In the genomic region with DNA sequence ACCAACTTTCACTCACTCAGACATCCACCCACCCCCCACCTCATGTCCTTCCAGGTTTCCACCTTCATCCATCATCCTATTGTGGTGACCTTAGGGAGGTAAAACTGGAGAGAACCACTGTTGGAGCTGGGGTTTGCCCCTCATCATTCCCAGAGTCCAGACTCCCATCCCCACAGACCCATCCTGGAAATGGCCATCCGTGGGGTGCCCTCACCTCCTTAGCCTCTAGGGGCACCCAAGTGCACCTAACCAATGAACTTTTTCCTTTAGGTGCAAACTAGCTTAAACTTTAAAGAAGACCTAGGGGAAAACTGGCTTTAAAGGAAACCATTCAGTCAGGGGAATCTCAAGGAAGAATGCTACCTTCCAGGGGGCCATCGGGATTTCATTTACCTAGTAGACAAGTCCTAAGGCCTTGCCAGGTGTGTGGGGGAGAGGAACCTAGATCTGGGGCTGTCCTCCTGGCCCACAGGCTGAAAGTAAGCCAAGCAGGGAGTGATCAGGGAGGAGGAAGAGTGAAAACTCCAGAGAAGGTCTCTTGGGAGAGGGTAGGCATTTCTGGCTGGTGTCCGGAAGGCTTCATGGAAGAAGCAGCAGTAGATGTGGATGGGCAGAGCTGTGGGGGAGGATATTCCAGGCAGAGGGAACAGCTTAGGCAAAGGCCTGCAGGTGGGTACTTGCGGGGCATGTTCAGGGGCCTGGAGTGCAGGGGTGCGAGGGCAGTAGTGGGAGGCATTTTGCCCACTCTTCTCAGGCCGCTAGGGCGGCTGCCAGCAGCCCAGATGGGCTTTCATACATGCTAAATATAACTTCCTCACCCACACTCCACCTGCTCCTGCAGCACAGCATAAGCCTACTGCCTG, we compare ENCODE assay signal across 10 cellular contexts. TPM values are rescaled to one million over a fixed set of nuclear protein-coding genes. Genes with fewer than 3 reads are reported as not detected.
A peak's percentile ranks its signal among the peaks of the same experiment; 100 is the strongest.
DNase-seq lines count a peak whose midpoint lies in the region; ATAC-seq and TF ChIP-seq lines count a peak whose summit lies in the region.
"Had no signal": no experiment of that assay in that cellular context is flagged by ENCODE, and none has a peak within 500 bp of the region (broad histone marks: within the 10 kb centered on the region; RNA-seq: fewer than 3 reads in every experiment).

No MANE protein-coding gene starts in this region.

- H3K27me3 Mint-ChIP-seq in progenitor cell of endocrine pancreas, result peaks cover 11% of the 10 kb centered on the region

- TF ChIP-seq CTCF in GM12872 (IDR thresholded peaks at IDR 0.05; ENCODE audit: insufficient read depth, low read depth, low read length) (peak; percentile 87), progenitor cell of endocrine pancreas (IDR thresholded peaks at IDR 0.05; ENCODE audit: unreplicated experiment) (peak; percentile 59)

- H3K4me1 Mint-ChIP-seq in progenitor cell of endocrine pancreas (ENCODE audit: low read depth), result peaks cover 13% of the 10 kb centered on the region

- H3K36me3 Mint-ChIP-seq in progenitor cell of endocrine pancreas (ENCODE audit: insufficient read depth), result no peaks in the 10 kb centered on the region

- H3K27me3 ChIP-seq in SJCRH30, result no peaks in the 10 kb centered on the region; the same call in 1 of the 2 replicates
- H3K27me3 ChIP-seq in effector memory CD4-positive, alpha-beta T cell (replicated peaks; ENCODE audit: control insufficient read depth, insufficient read depth, low read length, poor library complexity, severe bottlenecking), result no peaks in the 10 kb centered on the region

- no peaks in the 10 kb centered on the region for H3K9me3 Mint-ChIP-seq in progenitor cell of endocrine pancreas (ENCODE audit: low read depth)

- no peak overlapping the region for H3K4me3 ChIP-seq in SJCRH30
- no peak overlapping the region for H3K4me3 ChIP-seq in effector memory CD4-positive, alpha-beta T cell (ENCODE audit: insufficient read depth, low read depth, low read length, poor library complexity, severe bottlenecking)

- no peak overlapping the region for H3K27ac ChIP-seq in SJCRH30
- H3K27ac ChIP-seq in effector memory CD4-positive, alpha-beta T cell (ENCODE audit: insufficient read depth, low read length, poor library complexity, severe bottlenecking), result peak overlapping the region; percentile 29

- no peaks in the 10 kb centered on the region for H3K36me3 ChIP-seq in SJCRH30
- H3K36me3 ChIP-seq in effector memory CD4-positive, alpha-beta T cell (ENCODE audit: control insufficient read depth, insufficient read depth, low read length), result peaks cover 45% of the 10 kb centered on the region

- no peak overlapping the region for H3K27ac Mint-ChIP-seq in progenitor cell of endocrine pancreas

- DNase-seq in AG08395 (ENCODE audit: low spot score), result peak; percentile 55
- DNase-seq in SJCRH30, result peak; percentile 32 to 60
- DNase-seq in effector memory CD4-positive, alpha-beta T cell, result no peak
- DNase-seq in progenitor cell of endocrine pancreas (ENCODE audit: low spot score, unreplicated experiment), result no peak
- DNase-seq in T1000 (lab: John Stamatoyannopoulos, UW), result no peak

- H3K4me3 Mint-ChIP-seq in progenitor cell of endocrine pancreas (ENCODE audit: low read depth), result peak overlapping the region; percentile 25

- H3K9me3 ChIP-seq in SJCRH30 (replicated peaks), result no peaks in the 10 kb centered on the region
- H3K9me3 ChIP-seq in effector memory CD4-positive, alpha-beta T cell (ENCODE audit: control insufficient read depth, low read length), result no peaks in the 10 kb centered on the region

- H3K4me1 ChIP-seq in SJCRH30, result peaks cover 12% of the 10 kb centered on the region; the same call in 1 of the 2 replicates
- H3K4me1 ChIP-seq in effector memory CD4-positive, alpha-beta T cell (ENCODE audit: control insufficient read depth, insufficient read depth, low read length, poor library complexity, severe bottlenecking), result peaks cover 51% of the 10 kb centered on the region

- ATAC-seq in HG03039 (IDR thresholded peaks at IDR 0.05; ENCODE audit: unreplicated experiment), result no peak
- no peak for ATAC-seq in HG02973 (IDR thresholded peaks at IDR 0.05; ENCODE audit: unreplicated experiment)

RNA-seq across cellular contexts. Expression of a gene that starts 11.6 kb away (rescaled TPM):
- 4.0 and 4.8 TPM in 2 replicates for total RNA-seq in SJCRH30 (2014; rRNA removed; shearing (Covaris generic))
- 13.0 and 15.0 TPM in 2 replicates for total RNA-seq in progenitor cell of endocrine pancreas

RNA-seq across cellular contexts. Expression of a gene that starts 15.0 kb away (rescaled TPM):
- total RNA-seq in SJCRH30 (2014; rRNA removed; shearing (Covaris generic)), result not detected in 2 replicates
- total RNA-seq in progenitor cell of endocrine pancreas, result not detected in 2 replicates
- total RNA-seq: glomerular endothelial cell, subcutaneous adipose tissue had no signal

RNA-seq across cellular contexts. Expression of a gene that starts 17.8 kb away (rescaled TPM):
- 144 and 156 TPM in 2 replicates for total RNA-seq in SJCRH30 (2014; rRNA removed; shearing (Covaris generic))
- 106 and 111 TPM in 2 replicates for total RNA-seq in progenitor cell of endocrine pancreas

RNA-seq across cellular contexts. Expression of a gene that starts 31.2 kb away (rescaled TPM):
- not detected in 2 replicates for total RNA-seq in SJCRH30 (2014; rRNA removed; shearing (Covaris generic))
- not detected in 2 replicates for total RNA-seq in progenitor cell of endocrine pancreas
- total RNA-seq: glomerular endothelial cell, subcutaneous adipose tissue had no signal

RNA-seq across cellular contexts. Expression of a gene that starts 40.1 kb away (rescaled TPM):
- 5.9 and 6.5 TPM in 2 replicates for total RNA-seq in SJCRH30 (2014; rRNA removed; shearing (Covaris generic))
- 4.0 and 4.7 TPM in 2 replicates for total RNA-seq in progenitor cell of endocrine pancreas

Comparison
In these comparisons a context has a peak if more than half of its experiments do, and no peak if none do; other contexts are left out.
1. DNase-seq: peak in AG08395 (single experiment) and SJCRH30 (2 of 2); none in effector memory CD4-positive, alpha-beta T cell (0 of 3), progenitor cell of endocrine pancreas (single experiment) and T1000 (single experiment).